Comparison of ENCODE assay signal across 12 cellular contexts in genomic region chr10:480928-481551, GRCh38.
DNase-seq lines count a peak whose midpoint lies in the region; ATAC-seq, FAIRE-seq and TF ChIP-seq lines count a peak whose summit lies in the region.
"Had no signal": no experiment of that assay in that cellular context is flagged by ENCODE, and none has a peak within 500 bp of the region (broad histone marks: within the 10 kb centered on the region; RNA-seq: fewer than 3 reads in every experiment).

No MANE protein-coding gene starts in this region.

- TF ChIP-seq CTCF in brain microvascular endothelial cell (IDR thresholded peaks at IDR 0.05; ENCODE audit: low read depth, low read length, missing control alignments) (no peak), upper lobe of right lung (IDR thresholded peaks at IDR 0.05) (no peak)

- no peaks in the 10 kb centered on the region for H3K9me3 ChIP-seq in upper lobe of right lung
- H3K9me3 ChIP-seq: vagina had no signal

- no peak for FAIRE-seq in GM12892 (lab: Jason Lieb, UNC)

- in situ Hi-C loops in brain microvascular endothelial cell (cut with HindIII; ENCODE audit: low pct_ligation_motif_present, low sequenced_read_pairs), result no loop called here

- no peaks in the 10 kb centered on the region for H3K36me3 Mint-ChIP-seq in activated T-cell treated with anti-CD3 and anti-CD28 coated beads, Interleukin-2, amount 50 U/mL, for 24 hours (ENCODE audit: low read depth)

- no peak for TF ChIP-seq POLR2A in GM12892 (IDR thresholded peaks at IDR 0.05; ENCODE audit: low read depth, low read length)

- no peak overlapping the region for H3K4me3 ChIP-seq in brain microvascular endothelial cell (ENCODE audit: low read depth, low read length)
- H3K4me3 ChIP-seq in upper lobe of right lung, result no peak overlapping the region
- H3K4me3 ChIP-seq: vagina had no signal

- H3K27me3 ChIP-seq in brain microvascular endothelial cell (replicated peaks) (no peaks in the 10 kb centered on the region), upper lobe of right lung (no peaks in the 10 kb centered on the region)
- H3K27me3 ChIP-seq: vagina had no signal

- no peaks in the 10 kb centered on the region for H3K27me3 Mint-ChIP-seq in activated T-cell treated with anti-CD3 and anti-CD28 coated beads, Interleukin-2, amount 50 U/mL, for 24 hours

- H3K9me3 Mint-ChIP-seq in activated T-cell treated with anti-CD3 and anti-CD28 coated beads, Interleukin-2, amount 50 U/mL, for 24 hours, result peaks cover 3% of the 10 kb centered on the region

- peaks cover 22% of the 10 kb centered on the region for H3K4me1 Mint-ChIP-seq in activated T-cell treated with anti-CD3 and anti-CD28 coated beads, Interleukin-2, amount 50 U/mL, for 24 hours (ENCODE audit: low read depth)

- intact Hi-C loops in upper lobe of right lung (cut with DNase I), result no loop called here

- no peak overlapping the region for H3K27ac Mint-ChIP-seq in activated T-cell treated with anti-CD3 and anti-CD28 coated beads, Interleukin-2, amount 50 U/mL, for 24 hours
- H3K27ac Mint-ChIP-seq: HFFc6 had no signal

- H3K36me3 ChIP-seq in brain microvascular endothelial cell (replicated peaks) (no peaks in the 10 kb centered on the region), upper lobe of right lung (no peaks in the 10 kb centered on the region)
- H3K36me3 ChIP-seq: vagina had no signal

- H3K27ac ChIP-seq in brain microvascular endothelial cell (no peak overlapping the region), upper lobe of right lung (no peak overlapping the region)
- H3K27ac ChIP-seq: C4-2B had no signal

- ATAC-seq in upper lobe of right lung (no peak), HG03095 (IDR thresholded peaks at IDR 0.05; ENCODE audit: unreplicated experiment) (no peak)

- no peak overlapping the region for H3K4me3 Mint-ChIP-seq in activated T-cell treated with anti-CD3 and anti-CD28 coated beads, Interleukin-2, amount 50 U/mL, for 24 hours
- H3K4me3 Mint-ChIP-seq: HFFc6 had no signal

- H3K4me1 ChIP-seq in upper lobe of right lung, result no peaks in the 10 kb centered on the region

- peak; percentile 11 for DNase-seq in activated T-cell treated with anti-CD3 and anti-CD28 coated beads, Interleukin-2, amount 50 U/mL, for 24 hours
- DNase-seq in activated T-cell treated with anti-CD3 and anti-CD28 coated beads, Interleukin-2, amount 50 U/mL, for 1 hour, result no peak
- DNase-seq in brain microvascular endothelial cell (peak; percentile 42), islet precursor cell (peak; percentile 47), upper lobe of right lung (peak; percentile 47), middle frontal gyrus (ENCODE audit: extremely low spot score, low spot score) (no peak), GM12892 (ENCODE audit: insufficient read length) (no peak)
- DNase-seq: HFFc6, KG1 had no signal

Comparison
In these comparisons a context has a peak if more than half of its experiments do, and no peak if none do; other contexts are left out.
1. DNase-seq: peak in activated T-cell treated with anti-CD3 and anti-CD28 coated beads, Interleukin-2, amount 50 U/mL, for 24 hours (single experiment), brain microvascular endothelial cell (single experiment), islet precursor cell (single experiment) and upper lobe of right lung (single experiment); none in activated T-cell treated with anti-CD3 and anti-CD28 coated beads, Interleukin-2, amount 50 U/mL, for 1 hour (single experiment), middle frontal gyrus (single experiment) and GM12892 (single experiment).